8 cellular contexts compared by ENCODE assay signal in genomic region chr9:114098021-114098659, GRCh38. TPM values are rescaled to one million over a fixed set of nuclear protein-coding genes. Genes with fewer than 3 reads are reported as not detected.
A peak's percentile ranks its signal among the peaks of the same experiment; 100 is the strongest.
DNase-seq lines count a peak whose midpoint lies in the region; ATAC-seq and TF ChIP-seq lines count a peak whose summit lies in the region.

No MANE protein-coding gene starts in this region.

- H3K4me3 ChIP-seq in HFF-Myc (replicated peaks; ENCODE audit: low read depth, low read length) (peak overlapping the region; percentile 30; the same call in 1 of the 2 replicates), ascending aorta (peak overlapping the region; percentile 53 to 66)

- H3K4me3 Mint-ChIP-seq in immature natural killer cell, result peak overlapping the region in 4 of 5 donors; percentile 63 to 75 (median 69)

- peaks cover 5 to 7% of the 10 kb centered on the region in 2 donors for H3K4me1 Mint-ChIP-seq in immature natural killer cell

- H3K36me3 Mint-ChIP-seq in immature natural killer cell, result peaks cover 0 to 4% (median 0%) of the 10 kb centered on the region in 3 donors

- peaks cover 4% of the 10 kb centered on the region for H3K27me3 ChIP-seq in ascending aorta

- intact Hi-C loops in ascending aorta (cut with DNase I), result no loop called here

- H3K4me1 ChIP-seq in ascending aorta, result peaks cover 3 to 7% of the 10 kb centered on the region in 2 donors

- H3K27ac ChIP-seq in 22Rv1 (peak overlapping the region; percentile 87), ascending aorta (no peak overlapping the region)

- H3K27me3 Mint-ChIP-seq in immature natural killer cell (ENCODE audit: low read depth in 3 of 3), result peaks cover 9 to 27% (median 11%) of the 10 kb centered on the region in 3 donors

- H3K9me3 ChIP-seq in ascending aorta, result no peaks in the 10 kb centered on the region

- TF ChIP-seq CTCF in 22Rv1 (IDR thresholded peaks at IDR 0.05), result 0 out of 2 replicates have a peak, but pooled peaks have one; percentile 0
- no peak for TF ChIP-seq CTCF in HFF-Myc (IDR thresholded peaks at IDR 0.05; ENCODE audit: low read depth, low read length, missing control alignments)
- no peak for TF ChIP-seq CTCF in ascending aorta (IDR thresholded peaks at IDR 0.05)

- ATAC-seq in GM18498 (IDR thresholded peaks at IDR 0.05; ENCODE audit: unreplicated experiment) (no peak), HG02571 (IDR thresholded peaks at IDR 0.05; ENCODE audit: unreplicated experiment) (no peak)

- no peaks in the 10 kb centered on the region for H3K36me3 ChIP-seq in ascending aorta

- H3K27ac Mint-ChIP-seq in immature natural killer cell, result no peak overlapping the region

- DNase-seq in HFF-Myc (ENCODE audit: extremely low read depth, low read depth) (no peak), ascending aorta (ENCODE audit: low spot score in 2 of 2) (no peak), immature natural killer cell (peak in 1 of 3 donors; percentile 7), EL (no peak)
- DNase-seq in stimulated activated CD4-positive, alpha-beta T cell treated with anti-CD3 and anti-CD28 coated beads, Interleukin-1b, Interleukin-23, amount 100 ng/mL, for 48 hours, result peak; percentile 15

- H3K9me3 Mint-ChIP-seq in immature natural killer cell, result peaks cover 0 to 6% (median under 1%) of the 10 kb centered on the region in 6 donors

RNA-seq across cellular contexts. Expression of gene KIF12, which starts 1.0 kb away (rescaled TPM):
- not detected for total RNA-seq in ascending aorta
- not detected for polyA plus RNA-seq in immature natural killer cell

RNA-seq across cellular contexts. Expression of gene AMBP, which starts 20.0 kb away (rescaled TPM):
- total RNA-seq in ascending aorta, result 6.6 TPM
- polyA plus RNA-seq in immature natural killer cell, result not detected

RNA-seq across cellular contexts. Expression of gene COL27A1, which starts 57.2 kb away (rescaled TPM):
- 9.3 TPM for total RNA-seq in ascending aorta
- polyA plus RNA-seq in immature natural killer cell, result not detected
